ENCODE assay signal across 8 cellular contexts in the genomic region with DNA sequence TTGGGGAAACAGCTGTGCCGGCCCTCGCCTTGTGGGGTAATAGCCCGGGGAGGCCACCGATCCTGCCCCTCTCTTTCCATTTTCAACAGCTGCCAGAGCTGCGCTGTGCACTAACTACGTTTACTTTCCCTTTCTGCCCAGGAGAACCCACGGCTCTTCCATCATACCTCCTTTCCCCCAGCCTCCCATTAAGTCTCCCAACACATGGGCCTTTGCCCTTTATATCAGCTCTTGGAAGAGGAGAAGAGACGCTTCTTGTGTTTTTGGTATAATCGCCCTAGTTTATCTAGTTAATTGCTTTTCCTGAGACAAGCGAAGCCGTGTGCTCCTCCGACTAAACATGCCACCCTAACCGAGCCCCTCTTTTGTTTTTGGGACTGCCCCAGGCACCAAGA. TPM values are rescaled to one million over a fixed set of nuclear protein-coding genes. Genes with fewer than 3 reads are reported as not detected.
DNase-seq lines count a peak whose midpoint lies in the region; ATAC-seq and TF ChIP-seq lines count a peak whose summit lies in the region.

No MANE protein-coding gene starts in this region.

- WGBS in psoas muscle, 3 donors = 0% methylated on average over 9 to 13 of the region's 13 CpGs

- H3K27ac ChIP-seq in CD8-positive, alpha-beta T cell (ENCODE audit: low read depth, low read length) = peak overlapping the region; percentile 91
- H3K27ac ChIP-seq in SJCRH30 (peak overlapping the region; percentile 89), psoas muscle (peak overlapping the region; percentile 90)

- no peaks in the 10 kb centered on the region for H3K27me3 ChIP-seq in CD8-positive, alpha-beta T cell (ENCODE audit: insufficient read depth, low read length)
- H3K27me3 ChIP-seq in SJCRH30 (no peaks in the 10 kb centered on the region), psoas muscle (ENCODE audit: insufficient read depth in 3 of 3, low read length in 2 of 3) (no peaks in the 10 kb centered on the region)

- DNase-seq in CD8-positive, alpha-beta T cell = no peak
- DNase-seq in HFFc6 (no peak), SJCRH30 (peak; percentile 76 to 79), fibroblast of mammary gland (ENCODE audit: low read depth) (no peak), psoas muscle (no peak), HCEC 1CT (no peak), cortex of kidney (lab: John Stamatoyannopoulos, UW) (no peak)
- no peak for DNase-seq in activated CD4-positive, alpha-beta T cell treated with anti-CD3 and anti-CD28 coated beads for 48 hours

- no peaks in the 10 kb centered on the region for H3K9me3 ChIP-seq in CD8-positive, alpha-beta T cell (ENCODE audit: low read length)
- H3K9me3 ChIP-seq in SJCRH30 (replicated peaks) (no peaks in the 10 kb centered on the region), psoas muscle (no peaks in the 10 kb centered on the region)

- CTCF ChIA-PET in CD8-positive, alpha-beta T cell (lab: Charles Lee) = interaction anchor here (0.8 to 3.3 kb wide), 9 partner anchors 8 to 972 kb away, joined by 3 to 30 read pairs (median 5); no protein-coding TSS in a partner anchor

- peak overlapping the region; percentile 93 for H3K4me3 Mint-ChIP-seq in CD8-positive, alpha-beta T cell
- H3K4me3 Mint-ChIP-seq in HFFc6 = peak overlapping the region; percentile 96

- H3K4me3 ChIP-seq in CD8-positive, alpha-beta T cell (ENCODE audit: low read depth, low read length) = peak overlapping the region; percentile 95
- H3K4me3 ChIP-seq in SJCRH30 = peak overlapping the region; percentile 82
- H3K4me3 ChIP-seq in fibroblast of mammary gland (ENCODE audit: control insufficient read depth, low read depth, low read length) = peak overlapping the region; percentile 97
- H3K4me3 ChIP-seq in psoas muscle = peak overlapping the region; percentile 87

- peaks cover 26% of the 10 kb centered on the region for H3K4me1 ChIP-seq in CD8-positive, alpha-beta T cell (ENCODE audit: insufficient read depth, low read length)
- peaks cover 7% of the 10 kb centered on the region; the same call in 1 of the 2 replicates for H3K4me1 ChIP-seq in SJCRH30
- peaks cover 28% of the 10 kb centered on the region for H3K4me1 ChIP-seq in psoas muscle

- H3K27ac Mint-ChIP-seq in CD8-positive, alpha-beta T cell = peak overlapping the region; percentile 94
- peak overlapping the region; percentile 94 for H3K27ac Mint-ChIP-seq in HFFc6

- peaks cover 2% of the 10 kb centered on the region for H3K27me3 Mint-ChIP-seq in CD8-positive, alpha-beta T cell (ENCODE audit: low read depth)
- H3K27me3 Mint-ChIP-seq in HFFc6 (ENCODE audit: insufficient read depth) = no peaks in the 10 kb centered on the region; the same call in 1 of the 2 replicates

- intact Hi-C loops in CD8-positive, alpha-beta T cell (cut with DNase I, micrococcal nuclease) = loop anchor here (1.0 to 10.0 kb wide), 18 partner anchors 210 to 1563 kb away; a partner anchor contains a TSS
- intact Hi-C loops in psoas muscle (cut with DNase I) = no loop called here

- H3K4me1 Mint-ChIP-seq in CD8-positive, alpha-beta T cell (ENCODE audit: low read depth) = peaks cover 40% of the 10 kb centered on the region
- H3K4me1 Mint-ChIP-seq in HFFc6 (ENCODE audit: low read depth) = peaks cover 42% of the 10 kb centered on the region

- POLR2A ChIA-PET in CD8-positive, alpha-beta T cell (lab: Charles Lee) = interaction anchor here (0.8 to 2.2 kb wide), 13 partner anchors 8 to 777 kb away, joined by 3 to 12 read pairs (median 5); a partner anchor contains a TSS

- no peaks in the 10 kb centered on the region for H3K9me3 Mint-ChIP-seq in CD8-positive, alpha-beta T cell
- no peaks in the 10 kb centered on the region for H3K9me3 Mint-ChIP-seq in HFFc6

- no peaks in the 10 kb centered on the region for H3K36me3 ChIP-seq in CD8-positive, alpha-beta T cell (ENCODE audit: insufficient read depth, low read length)
- peaks cover 6% of the 10 kb centered on the region; the same call in 1 of the 2 replicates for H3K36me3 ChIP-seq in SJCRH30
- peaks cover 0 to 4% of the 10 kb centered on the region in 2 donors for H3K36me3 ChIP-seq in psoas muscle (ENCODE audit: insufficient read depth in 1 of 2, low read depth in 1 of 2)

- TF ChIP-seq CTCF in CD8-positive, alpha-beta T cell (IDR thresholded peaks at IDR 0.05) = no peak
- TF ChIP-seq CTCF in HFFc6 (IDR thresholded peaks at IDR 0.05) = no peak
- TF ChIP-seq CTCF in fibroblast of mammary gland (conservative IDR thresholded peaks at IDR 0.05; ENCODE audit: control insufficient read depth, insufficient read depth, low read depth, low read length) = no peak
- TF ChIP-seq CTCF in psoas muscle (IDR thresholded peaks at IDR 0.05) = no peak

- peaks cover 28% of the 10 kb centered on the region for H3K36me3 Mint-ChIP-seq in CD8-positive, alpha-beta T cell
- peaks cover 25% of the 10 kb centered on the region for H3K36me3 Mint-ChIP-seq in HFFc6 (ENCODE audit: low read depth)

- ATAC-seq in CD8-positive, alpha-beta T cell = peak; percentile 16
- peak in 1 of 4 donors; percentile 47 for ATAC-seq in psoas muscle

RNA-seq across cellular contexts. Expression of a gene that starts 0.7 kb away (rescaled TPM):
- 10 to 100 TPM; 22.0 to 22.8 TPM for total RNA-seq in CD8-positive, alpha-beta T cell
- total RNA-seq in HFFc6 (2021; fragmentation: NEBNext Ultra II Directional; extraction: Animal tissue kit (Norgen Biotek cat#: 25700)) = 10 to 100 TPM; 18.0 to 20.5 (median 19.9) TPM
- total RNA-seq in SJCRH30 (2014; rRNA removed; shearing (Covaris generic)) = 26.1 and 27.4 TPM in 2 replicates
- total RNA-seq in psoas muscle = 10 to 100 TPM; 33.6 to 40.2 (median 34.3) TPM
- polyA plus RNA-seq in psoas muscle = 10 to 100 TPM in 2 of 3 donors, 1 to 10 TPM in 1; 9.4 to 22.9 (median 11.0) TPM

Comparison
In these comparisons a context has a peak if more than half of its experiments do, and no peak if none do; other contexts are left out.
1. DNase-seq: peak in SJCRH30 (2 of 2); none in CD8-positive, alpha-beta T cell (0 of 7), HFFc6 (single experiment), fibroblast of mammary gland (single experiment), psoas muscle (0 of 2), HCEC 1CT (single experiment), activated CD4-positive, alpha-beta T cell treated with anti-CD3 and anti-CD28 coated beads for 48 hours (single experiment) and cortex of kidney (single experiment).
2. intact Hi-C loops: an anchor here in CD8-positive, alpha-beta T cell (1.0 to 10.0 kb wide); none called in psoas muscle.
3. Peak in every context shown above with its lines, with median percentiles within 50 percentile points of each other: H3K27ac ChIP-seq and H3K4me3 ChIP-seq.